1 cellular context compared by ENCODE assay signal in the genomic region with DNA sequence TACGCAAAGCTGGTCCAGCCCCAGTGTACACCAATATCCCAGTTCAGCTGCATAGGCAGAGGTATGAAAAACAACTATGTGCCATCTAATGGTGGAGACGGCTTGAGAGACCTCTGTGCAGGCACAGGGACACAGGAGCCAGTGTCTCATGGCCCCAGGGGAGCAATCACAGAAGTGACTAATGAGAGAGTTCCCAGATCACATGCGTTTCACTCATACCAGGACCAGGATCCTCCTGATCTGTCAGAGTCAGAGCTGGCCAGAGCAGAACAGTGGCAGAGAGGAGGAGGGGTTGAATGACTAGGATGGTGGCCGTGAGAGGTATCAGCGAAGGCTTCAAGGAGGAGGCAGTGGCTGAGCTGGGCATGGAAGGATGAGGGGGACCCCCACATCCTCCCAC.
TF ChIP-seq lines count a peak whose summit lies in the region.

No MANE protein-coding gene starts in this region.

TF ChIP-seq in HEK293, 187 proteins besides CTCF, POLR2A, EP300 and RAD21 (continued from another document and continues in another):
- TF ChIP-seq ZNF600 (tag by site-specific recombination; IDR thresholded peaks at IDR 0.05), result peak; percentile 91
- no peak for TF ChIP-seq GLI4 (tag by site-specific recombination; IDR thresholded peaks at IDR 0.05)
- TF ChIP-seq PRDM2 (tag by site-specific recombination; IDR thresholded peaks at IDR 0.05; ENCODE audit: borderline replicate concordance), result no peak
- no peak for TF ChIP-seq ZNF677 (tag by site-specific recombination; IDR thresholded peaks at IDR 0.05)
- TF ChIP-seq ZNF404 (tag by site-specific recombination; IDR thresholded peaks at IDR 0.05), result no peak
- TF ChIP-seq BCL11A (tag by site-specific recombination; IDR thresholded peaks at IDR 0.05; ENCODE audit: low read depth), result no peak
- TF ChIP-seq, protein P1, sequence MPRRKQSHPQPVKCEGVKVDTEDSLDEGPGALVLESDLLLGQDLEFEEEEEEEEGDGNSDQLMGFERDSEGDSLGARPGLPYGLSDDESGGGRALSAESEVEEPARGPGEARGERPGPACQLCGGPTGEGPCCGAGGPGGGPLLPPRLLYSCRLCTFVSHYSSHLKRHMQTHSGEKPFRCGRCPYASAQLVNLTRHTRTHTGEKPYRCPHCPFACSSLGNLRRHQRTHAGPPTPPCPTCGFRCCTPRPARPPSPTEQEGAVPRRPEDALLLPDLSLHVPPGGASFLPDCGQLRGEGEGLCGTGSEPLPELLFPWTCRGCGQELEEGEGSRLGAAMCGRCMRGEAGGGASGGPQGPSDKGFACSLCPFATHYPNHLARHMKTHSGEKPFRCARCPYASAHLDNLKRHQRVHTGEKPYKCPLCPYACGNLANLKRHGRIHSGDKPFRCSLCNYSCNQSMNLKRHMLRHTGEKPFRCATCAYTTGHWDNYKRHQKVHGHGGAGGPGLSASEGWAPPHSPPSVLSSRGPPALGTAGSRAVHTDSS (tag by site-specific recombination; IDR thresholded peaks at IDR 0.05), result no peak
- TF ChIP-seq ZNF623 (tag by site-specific recombination; IDR thresholded peaks at IDR 0.05), result no peak
- TF ChIP-seq ZNF274 (IDR thresholded peaks at IDR 0.05; ENCODE audit: low read length), result no peak
- TF ChIP-seq ZNF274 (tag by site-specific recombination; IDR thresholded peaks at IDR 0.05; ENCODE audit: borderline replicate concordance), result no peak
- TF ChIP-seq ZNF114 (tag by site-specific recombination; IDR thresholded peaks at IDR 0.05), result no peak
- TF ChIP-seq, protein P2, sequence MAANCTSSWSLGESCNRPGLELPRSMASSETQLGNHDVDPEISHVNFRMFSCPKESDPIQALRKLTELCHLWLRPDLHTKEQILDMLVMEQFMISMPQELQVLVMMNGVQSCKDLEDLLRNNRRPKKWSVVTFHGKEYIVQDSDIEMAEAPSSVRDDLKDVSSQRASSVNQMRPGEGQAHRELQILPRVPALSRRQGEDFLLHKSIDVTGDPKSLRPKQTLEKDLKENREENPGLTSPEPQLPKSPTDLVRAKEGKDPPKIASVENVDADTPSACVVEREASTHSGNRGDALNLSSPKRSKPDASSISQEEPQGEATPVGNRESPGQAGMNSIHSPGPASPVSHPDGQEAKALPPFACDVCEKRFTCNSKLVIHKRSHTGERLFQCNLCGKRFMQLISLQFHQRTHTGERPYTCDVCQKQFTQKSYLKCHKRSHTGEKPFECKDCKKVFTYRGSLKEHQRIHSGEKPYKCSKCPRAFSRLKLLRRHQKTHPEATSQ (tag by site-specific recombination; IDR thresholded peaks at IDR 0.05), result no peak
- no peak for TF ChIP-seq ZNF23 (tag by site-specific recombination; IDR thresholded peaks at IDR 0.05; ENCODE audit: borderline replicate concordance)
- TF ChIP-seq HOXA7 (CRISPR knock-in tag; IDR thresholded peaks at IDR 0.05; ENCODE audit: borderline replicate concordance), result no peak
- TF ChIP-seq, protein P3, sequence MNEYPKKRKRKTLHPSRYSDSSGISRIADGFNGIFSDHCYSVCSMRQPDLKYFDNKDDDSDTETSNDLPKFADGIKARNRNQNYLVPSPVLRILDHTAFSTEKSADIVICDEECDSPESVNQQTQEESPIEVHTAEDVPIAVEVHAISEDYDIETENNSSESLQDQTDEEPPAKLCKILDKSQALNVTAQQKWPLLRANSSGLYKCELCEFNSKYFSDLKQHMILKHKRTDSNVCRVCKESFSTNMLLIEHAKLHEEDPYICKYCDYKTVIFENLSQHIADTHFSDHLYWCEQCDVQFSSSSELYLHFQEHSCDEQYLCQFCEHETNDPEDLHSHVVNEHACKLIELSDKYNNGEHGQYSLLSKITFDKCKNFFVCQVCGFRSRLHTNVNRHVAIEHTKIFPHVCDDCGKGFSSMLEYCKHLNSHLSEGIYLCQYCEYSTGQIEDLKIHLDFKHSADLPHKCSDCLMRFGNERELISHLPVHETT (tag by site-specific recombination; IDR thresholded peaks at IDR 0.05), result peak; percentile 68; the same call in 1 of the 2 replicates
- TF ChIP-seq ZNF157 (tag by site-specific recombination; IDR thresholded peaks at IDR 0.05), result no peak
- TF ChIP-seq ZNF426 (tag by site-specific recombination; IDR thresholded peaks at IDR 0.05), result no peak
- TF ChIP-seq INSM2 (tag by site-specific recombination; IDR thresholded peaks at IDR 0.05), result peak; percentile 48
- TF ChIP-seq HOXD13 (CRISPR knock-in tag; IDR thresholded peaks at IDR 0.05; ENCODE audit: borderline replicate concordance), result no peak
- no peak for TF ChIP-seq ZNF692 (tag by site-specific recombination; IDR thresholded peaks at IDR 0.05)
- no peak for TF ChIP-seq REPIN1 (tag by site-specific recombination; IDR thresholded peaks at IDR 0.05; ENCODE audit: low read depth)
- TF ChIP-seq ZNF155 (tag by site-specific recombination; IDR thresholded peaks at IDR 0.05), result no peak
- no peak for TF ChIP-seq RBAK (tag by site-specific recombination; IDR thresholded peaks at IDR 0.05)
- no peak for TF ChIP-seq BCL11B (tag by site-specific recombination; IDR thresholded peaks at IDR 0.05; ENCODE audit: low read depth)
- no peak for TF ChIP-seq ZNF174 (tag by site-specific recombination; IDR thresholded peaks at IDR 0.05)
- no peak for TF ChIP-seq OVOL3 (tag by site-specific recombination; IDR thresholded peaks at IDR 0.05)
- TF ChIP-seq SP7 (tag by site-specific recombination; IDR thresholded peaks at IDR 0.05), result peak; percentile 71
- no peak for TF ChIP-seq ZNF645 (tag by site-specific recombination; IDR thresholded peaks at IDR 0.05)
- no peak for TF ChIP-seq ZNF214 (tag by site-specific recombination; IDR thresholded peaks at IDR 0.05; ENCODE audit: borderline replicate concordance)
- TF ChIP-seq ZBTB17 (tag by site-specific recombination; IDR thresholded peaks at IDR 0.05), result peak; percentile 56; the same call in 1 of the 2 replicates
- TF ChIP-seq ZNF248 (tag by site-specific recombination; IDR thresholded peaks at IDR 0.05), result no peak
- no peak for TF ChIP-seq YY1 (tag by site-specific recombination; IDR thresholded peaks at IDR 0.05)
- TF ChIP-seq OSR2 (tag by site-specific recombination; IDR thresholded peaks at IDR 0.05), result peak; percentile 76
- no peak for TF ChIP-seq GLIS2 (tag by site-specific recombination; IDR thresholded peaks at IDR 0.05)
- TF ChIP-seq YY2 (tag by site-specific recombination; IDR thresholded peaks at IDR 0.05), result no peak
- TF ChIP-seq ZNF670 (tag by site-specific recombination; IDR thresholded peaks at IDR 0.05; ENCODE audit: low read depth), result no peak
- TF ChIP-seq GLIS1 (tag by site-specific recombination; IDR thresholded peaks at IDR 0.05), result peak; percentile 29; the same call in 1 of the 2 replicates
- no peak for TF ChIP-seq ZFHX2 (tag by site-specific recombination; conservative IDR thresholded peaks at IDR 0.05)
- peak; percentile 63 for TF ChIP-seq ZNF366 (tag by site-specific recombination; conservative IDR thresholded peaks at IDR 0.05)
- 0 out of 2 replicates have a peak, but pooled peaks have one; percentile 36 for TF ChIP-seq TSHZ1 (tag by site-specific recombination; IDR thresholded peaks at IDR 0.05; ENCODE audit: borderline replicate concordance)
- TF ChIP-seq ZNF658 (tag by site-specific recombination; IDR thresholded peaks at IDR 0.05), result no peak
- TF ChIP-seq, protein P4, sequence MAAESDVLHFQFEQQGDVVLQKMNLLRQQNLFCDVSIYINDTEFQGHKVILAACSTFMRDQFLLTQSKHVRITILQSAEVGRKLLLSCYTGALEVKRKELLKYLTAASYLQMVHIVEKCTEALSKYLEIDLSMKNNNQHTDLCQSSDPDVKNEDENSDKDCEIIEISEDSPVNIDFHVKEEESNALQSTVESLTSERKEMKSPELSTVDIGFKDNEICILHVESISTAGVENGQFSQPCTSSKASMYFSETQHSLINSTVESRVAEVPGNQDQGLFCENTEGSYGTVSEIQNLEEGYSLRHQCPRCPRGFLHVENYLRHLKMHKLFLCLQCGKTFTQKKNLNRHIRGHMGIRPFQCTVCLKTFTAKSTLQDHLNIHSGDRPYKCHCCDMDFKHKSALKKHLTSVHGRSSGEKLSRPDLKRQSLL (tag by site-specific recombination; IDR thresholded peaks at IDR 0.05), result no peak
- TF ChIP-seq SALL2 (tag by site-specific recombination; IDR thresholded peaks at IDR 0.05; ENCODE audit: borderline replicate concordance), result no peak
